1 cellular context compared by ENCODE assay signal in the genomic region with DNA sequence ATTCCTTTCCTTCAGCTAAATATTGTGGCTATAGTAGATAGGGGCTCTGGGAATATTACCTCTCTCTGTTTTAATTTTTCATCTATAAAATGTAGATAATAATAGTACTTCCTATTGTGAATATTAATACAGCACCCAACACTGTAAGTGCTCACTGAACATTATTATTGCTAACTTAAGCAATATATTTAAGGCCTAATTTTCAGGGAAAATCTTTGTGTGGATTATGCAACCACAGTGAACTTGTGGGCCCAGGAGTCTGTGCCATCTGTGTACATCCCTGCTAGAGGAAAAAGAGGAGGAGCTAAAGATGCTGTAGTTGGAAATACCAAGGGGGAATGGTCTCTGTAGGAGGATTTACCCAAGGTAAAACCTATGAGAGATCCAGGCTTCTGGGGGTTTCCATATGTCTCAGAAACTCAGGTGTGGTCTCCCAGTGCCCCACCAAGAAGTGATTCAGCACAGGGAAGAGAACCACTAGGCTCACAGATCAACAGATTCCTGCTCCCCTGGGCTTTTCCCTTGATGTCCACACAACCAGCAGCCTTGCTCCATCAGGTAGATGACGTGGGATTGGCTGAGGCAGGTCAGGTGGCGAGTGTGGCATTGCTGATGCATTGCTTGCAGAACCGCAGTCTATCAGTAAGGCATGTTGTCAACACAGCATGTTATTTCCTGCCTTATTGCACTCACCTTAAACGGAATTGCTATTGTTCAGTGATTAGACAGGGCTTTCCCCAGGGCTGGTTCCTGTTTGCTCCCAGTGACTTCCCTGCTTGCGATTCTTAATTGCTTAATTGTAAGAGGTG.
TF ChIP-seq lines count a peak whose summit lies in the region.

No MANE protein-coding gene starts in this region.

TF ChIP-seq in HepG2, 621 proteins besides CTCF, POLR2A, EP300 and RAD21 (continued from another document):
- TF ChIP-seq, protein P1, sequence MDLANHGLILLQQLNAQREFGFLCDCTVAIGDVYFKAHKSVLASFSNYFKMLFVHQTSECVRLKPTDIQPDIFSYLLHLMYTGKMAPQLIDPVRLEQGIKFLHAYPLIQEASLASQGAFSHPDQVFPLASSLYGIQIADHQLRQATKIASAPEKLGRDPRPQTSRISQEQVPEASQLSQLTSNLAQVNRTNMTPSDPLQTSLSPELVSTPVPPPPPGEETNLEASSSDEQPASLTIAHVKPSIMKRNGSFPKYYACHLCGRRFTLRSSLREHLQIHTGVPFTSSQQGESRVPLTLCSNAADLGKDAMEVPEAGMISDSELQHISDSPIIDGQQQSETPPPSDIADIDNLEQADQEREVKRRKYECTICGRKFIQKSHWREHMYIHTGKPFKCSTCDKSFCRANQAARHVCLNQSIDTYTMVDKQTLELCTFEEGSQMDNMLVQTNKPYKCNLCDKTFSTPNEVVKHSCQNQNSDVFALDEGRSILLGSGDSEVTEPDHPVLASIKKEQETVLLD (CRISPR knock-in tag; IDR thresholded peaks at IDR 0.05; ENCODE audit: low read depth), result no peak
- peak; percentile 45 for TF ChIP-seq TEAD3 (CRISPR knock-in tag; optimal IDR thresholded peaks at IDR 0.05; ENCODE audit: borderline replicate concordance)
- TF ChIP-seq BCL6 (CRISPR knock-in tag; IDR thresholded peaks at IDR 0.05), result peak; percentile 82
- no peak for TF ChIP-seq PATZ1 (CRISPR knock-in tag; IDR thresholded peaks at IDR 0.05)
- no peak for TF ChIP-seq ZNF563 (CRISPR knock-in tag; IDR thresholded peaks at IDR 0.05)
- TF ChIP-seq ZNF430 (CRISPR knock-in tag; IDR thresholded peaks at IDR 0.05), result 0 out of 2 replicates have a peak, but pooled peaks have one; percentile 40
- TF ChIP-seq CEBPG (CRISPR knock-in tag; IDR thresholded peaks at IDR 0.05), result peak; percentile 49
- TF ChIP-seq ZNF562 (CRISPR knock-in tag; IDR thresholded peaks at IDR 0.05; ENCODE audit: borderline replicate concordance), result no peak
- TF ChIP-seq NFYC (CRISPR knock-in tag; IDR thresholded peaks at IDR 0.05), result peak; percentile 84
- TF ChIP-seq ZNF766 (CRISPR knock-in tag; IDR thresholded peaks at IDR 0.05; ENCODE audit: borderline replicate concordance), result no peak
- TF ChIP-seq SOX5 (CRISPR knock-in tag; IDR thresholded peaks at IDR 0.05; ENCODE audit: borderline replicate concordance), result peak; percentile 49; the same call in 1 of the 2 replicates
- TF ChIP-seq KLF12 (CRISPR knock-in tag; IDR thresholded peaks at IDR 0.05; ENCODE audit: borderline replicate concordance), result no peak
- 0 out of 2 replicates have a peak, but pooled peaks have one; percentile 46 for TF ChIP-seq ZNF644 (CRISPR knock-in tag; IDR thresholded peaks at IDR 0.05; ENCODE audit: low read depth)
- TF ChIP-seq ADNP (CRISPR knock-in tag; IDR thresholded peaks at IDR 0.05), result no peak
- TF ChIP-seq ZBTB38 (CRISPR knock-in tag; IDR thresholded peaks at IDR 0.05), result 0 out of 2 replicates have a peak, but pooled peaks have one; percentile 43
- TF ChIP-seq FOXA1 (IDR thresholded peaks at IDR 0.05), result no peak
- peak; percentile 75 for TF ChIP-seq FOXA1 (CRISPR knock-in tag; IDR thresholded peaks at IDR 0.05)
- TF ChIP-seq, protein P2, sequence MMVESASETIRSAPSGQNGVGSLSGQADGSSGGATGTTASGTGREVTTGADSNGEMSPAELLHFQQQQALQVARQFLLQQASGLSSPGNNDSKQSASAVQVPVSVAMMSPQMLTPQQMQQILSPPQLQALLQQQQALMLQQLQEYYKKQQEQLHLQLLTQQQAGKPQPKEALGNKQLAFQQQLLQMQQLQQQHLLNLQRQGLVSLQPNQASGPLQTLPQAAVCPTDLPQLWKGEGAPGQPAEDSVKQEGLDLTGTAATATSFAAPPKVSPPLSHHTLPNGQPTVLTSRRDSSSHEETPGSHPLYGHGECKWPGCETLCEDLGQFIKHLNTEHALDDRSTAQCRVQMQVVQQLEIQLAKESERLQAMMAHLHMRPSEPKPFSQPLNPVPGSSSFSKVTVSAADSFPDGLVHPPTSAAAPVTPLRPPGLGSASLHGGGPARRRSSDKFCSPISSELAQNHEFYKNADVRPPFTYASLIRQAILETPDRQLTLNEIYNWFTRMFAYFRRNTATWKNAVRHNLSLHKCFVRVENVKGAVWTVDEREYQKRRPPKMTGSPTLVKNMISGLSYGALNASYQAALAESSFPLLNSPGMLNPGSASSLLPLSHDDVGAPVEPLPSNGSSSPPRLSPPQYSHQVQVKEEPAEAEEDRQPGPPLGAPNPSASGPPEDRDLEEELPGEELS (CRISPR knock-in tag; IDR thresholded peaks at IDR 0.05), result 0 out of 2 replicates have a peak, but pooled peaks have one; percentile 12
- peak; percentile 56; the same call in 1 of the 2 replicates for TF ChIP-seq MAX (IDR thresholded peaks at IDR 0.05)
- no peak for TF ChIP-seq ZNF567 (CRISPR knock-in tag; IDR thresholded peaks at IDR 0.05; ENCODE audit: borderline replicate concordance)
- TF ChIP-seq MAFK (conservative IDR thresholded peaks at IDR 0.05 in 1 of 2, IDR thresholded peaks at IDR 0.05 in 1 of 2; ENCODE audit: low read length in 2 of 2), result peak; percentile 32 to 63
- 0 out of 2 replicates have a peak, but pooled peaks have one; percentile 10 for TF ChIP-seq RXRB (CRISPR knock-in tag; IDR thresholded peaks at IDR 0.05; ENCODE audit: borderline replicate concordance)
- peak; percentile 60; the same call in 1 of the 2 replicates for TF ChIP-seq RAD51 (IDR thresholded peaks at IDR 0.05; ENCODE audit: borderline replicate concordance)
- TF ChIP-seq ZSCAN31 (CRISPR knock-in tag; IDR thresholded peaks at IDR 0.05; ENCODE audit: low read depth), result no peak
- no peak for TF ChIP-seq CREM (IDR thresholded peaks at IDR 0.05)
- no peak for TF ChIP-seq CREM (CRISPR knock-in tag; IDR thresholded peaks at IDR 0.05)
- no peak for TF ChIP-seq MED13 (CRISPR knock-in tag; IDR thresholded peaks at IDR 0.05)
- 0 out of 2 replicates have a peak, but pooled peaks have one; percentile 43 for TF ChIP-seq ETV5 (CRISPR knock-in tag; IDR thresholded peaks at IDR 0.05; ENCODE audit: borderline replicate concordance)
- TF ChIP-seq ZNF775 (CRISPR knock-in tag; IDR thresholded peaks at IDR 0.05; ENCODE audit: borderline replicate concordance), result no peak
- 0 out of 2 replicates have a peak, but pooled peaks have one; percentile 29 for TF ChIP-seq ARNTL (CRISPR knock-in tag; IDR thresholded peaks at IDR 0.05)
- 0 out of 2 replicates have a peak, but pooled peaks have one; percentile 45 for TF ChIP-seq ZNF598 (CRISPR knock-in tag; IDR thresholded peaks at IDR 0.05; ENCODE audit: borderline replicate concordance)
- no peak for TF ChIP-seq HBP1 (CRISPR knock-in tag; IDR thresholded peaks at IDR 0.05; ENCODE audit: low read depth)
- no peak for TF ChIP-seq NPAS2 (CRISPR knock-in tag; IDR thresholded peaks at IDR 0.05; ENCODE audit: borderline replicate concordance)
- peak; percentile 84 for TF ChIP-seq CEBPB (IDR thresholded peaks at IDR 0.05; ENCODE audit: borderline replicate concordance, low read depth, low read length)
- TF ChIP-seq, protein P3, sequence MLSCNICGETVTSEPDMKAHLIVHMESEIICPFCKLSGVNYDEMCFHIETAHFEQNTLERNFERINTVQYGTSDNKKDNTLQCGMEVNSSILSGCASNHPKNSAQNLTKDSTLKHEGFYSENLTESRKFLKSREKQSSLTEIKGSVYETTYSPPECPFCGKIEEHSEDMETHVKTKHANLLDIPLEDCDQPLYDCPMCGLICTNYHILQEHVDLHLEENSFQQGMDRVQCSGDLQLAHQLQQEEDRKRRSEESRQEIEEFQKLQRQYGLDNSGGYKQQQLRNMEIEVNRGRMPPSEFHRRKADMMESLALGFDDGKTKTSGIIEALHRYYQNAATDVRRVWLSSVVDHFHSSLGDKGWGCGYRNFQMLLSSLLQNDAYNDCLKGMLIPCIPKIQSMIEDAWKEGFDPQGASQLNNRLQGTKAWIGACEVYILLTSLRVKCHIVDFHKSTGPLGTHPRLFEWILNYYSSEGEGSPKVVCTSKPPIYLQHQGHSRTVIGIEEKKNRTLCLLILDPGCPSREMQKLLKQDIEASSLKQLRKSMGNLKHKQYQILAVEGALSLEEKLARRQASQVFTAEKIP (CRISPR knock-in tag; IDR thresholded peaks at IDR 0.05; ENCODE audit: borderline replicate concordance), result no peak
- TF ChIP-seq CREB1 (IDR thresholded peaks at IDR 0.05), result peak; percentile 51
- TF ChIP-seq CREB1 (CRISPR knock-in tag; IDR thresholded peaks at IDR 0.05), result no peak
- no peak for TF ChIP-seq NFKB2 (CRISPR knock-in tag; IDR thresholded peaks at IDR 0.05; ENCODE audit: borderline replicate concordance)
- TF ChIP-seq ZNF691 (CRISPR knock-in tag; IDR thresholded peaks at IDR 0.05; ENCODE audit: borderline replicate concordance, low read depth), result peak; percentile 81; the same call in 1 of the 2 replicates
TF ChIP-seq in HepG2: peak in this region for 49.
